In genomic region chr1:44721521-44722361, GRCh38 we compare ENCODE assay signal across 8 cellular contexts. TPM values are rescaled to one million over a fixed set of nuclear protein-coding genes. Genes with fewer than 3 reads are reported as not detected.
DNase-seq lines count a peak whose midpoint lies in the region; ATAC-seq and TF ChIP-seq lines count a peak whose summit lies in the region.

No MANE protein-coding gene starts in this region.

- peak overlapping the region; percentile 47 for H3K4me3 Mint-ChIP-seq in activated B cell treated with CpG ODN at 0.5 μM for 24 hours
- peak overlapping the region; percentile 56 for H3K4me3 Mint-ChIP-seq in stimulated activated naive CD8-positive, alpha-beta T cell treated with anti-CD3 and anti-CD28 coated beads, Interleukin-15, Interleukin-2, amounts not matched to agents 100 ng/mL and 50 ng/mL, for 24 hours

- CTCF ChIA-PET in activated B cell treated with CpG ODN at 0.5 μM for 24 hours (lab: Charles Lee) = interaction anchor here (0.6 to 1.5 kb wide), 9 partner anchors 9 to 582 kb away, joined by 3 to 21 read pairs (median 3); partner anchors contain the start of genes HECTD3 and RNU5D-1

- H3K4me1 Mint-ChIP-seq in activated B cell treated with CpG ODN at 0.5 μM for 24 hours = peaks cover 76% of the 10 kb centered on the region
- H3K4me1 Mint-ChIP-seq in stimulated activated naive CD8-positive, alpha-beta T cell treated with anti-CD3 and anti-CD28 coated beads, Interleukin-15, Interleukin-2, amounts not matched to agents 100 ng/mL and 50 ng/mL, for 24 hours (ENCODE audit: low read depth) = peaks cover 82% of the 10 kb centered on the region

- H3K27me3 ChIP-seq in dorsolateral prefrontal cortex = no peaks in the 10 kb centered on the region

- peak overlapping the region; percentile 99 for H3K27ac Mint-ChIP-seq in activated B cell treated with CpG ODN at 0.5 μM for 24 hours
- peak overlapping the region; percentile 98 for H3K27ac Mint-ChIP-seq in stimulated activated naive CD8-positive, alpha-beta T cell treated with anti-CD3 and anti-CD28 coated beads, Interleukin-15, Interleukin-2, amounts not matched to agents 100 ng/mL and 50 ng/mL, for 24 hours

- H3K9me3 ChIP-seq in mucosa of descending colon = no peaks in the 10 kb centered on the region

- TF ChIP-seq CTCF in AG10803 (conservative IDR thresholded peaks at IDR 0.05; ENCODE audit: low read length) (no peak), activated B cell treated with CpG ODN at 0.5 μM for 24 hours (IDR thresholded peaks at IDR 0.05) (no peak), dorsolateral prefrontal cortex (IDR thresholded peaks at IDR 0.05 in 54 of 56, conservative IDR thresholded peaks at IDR 0.05 in 2 of 56; ENCODE audit: low read depth in 1 of 56, partially characterized antibody in 56 of 56) (no peak), mucosa of descending colon (IDR thresholded peaks at IDR 0.05) (no peak)

- H3K36me3 ChIP-seq in mucosa of descending colon (ENCODE audit: low read depth) = no peaks in the 10 kb centered on the region

- no peaks in the 10 kb centered on the region for H3K9me3 Mint-ChIP-seq in activated B cell treated with CpG ODN at 0.5 μM for 24 hours
- H3K9me3 Mint-ChIP-seq in stimulated activated naive CD8-positive, alpha-beta T cell treated with anti-CD3 and anti-CD28 coated beads, Interleukin-15, Interleukin-2, amounts not matched to agents 100 ng/mL and 50 ng/mL, for 24 hours = no peaks in the 10 kb centered on the region

- H3K36me3 Mint-ChIP-seq in activated B cell treated with CpG ODN at 0.5 μM for 24 hours (ENCODE audit: low read depth) = no peaks in the 10 kb centered on the region
- H3K36me3 Mint-ChIP-seq in stimulated activated naive CD8-positive, alpha-beta T cell treated with anti-CD3 and anti-CD28 coated beads, Interleukin-15, Interleukin-2, amounts not matched to agents 100 ng/mL and 50 ng/mL, for 24 hours (ENCODE audit: low read depth) = peaks cover 8% of the 10 kb centered on the region

- POLR2A ChIA-PET in activated B cell treated with CpG ODN at 0.5 μM for 24 hours (lab: Charles Lee) = interaction anchor here (0.5 to 6.1 kb wide), 82 partner anchors 9 to 1996 kb away, joined by 3 to 516 read pairs (median 5); partner anchors contain the start of genes AKR1A1, ARMH1, BEST4 and BTBD19

- DNase-seq in AG10803 (ENCODE audit: low read depth) = peak; percentile 83
- peak; percentile 94 for DNase-seq in NCI-H2227 treated with DMSO at 0.1 percent for 48 hours (lab: John Stamatoyannopoulos, UW)
- DNase-seq in activated B cell treated with CpG ODN at 0.5 μM for 24 hours = peak; percentile 61
- DNase-seq in dorsolateral prefrontal cortex = peak in 4 of 10 donors; percentile 17 to 56 (median 36)
- DNase-seq in mucosa of descending colon = peak in 2 of 3 donors; percentile 47 to 80

- intact Hi-C loops in activated B cell treated with CpG ODN at 0.5 μM for 24 hours (cut with micrococcal nuclease) (loop anchor here (1.0 to 5.0 kb wide), 10 partner anchors 8 to 966 kb away; partner anchors contain the start of genes ARMH1, EIF2B3, GPBP1L1 and NASP), dorsolateral prefrontal cortex (cut with DNase I) (loop anchor here in 1 of 2 donors (10.0 kb wide), 1 partner anchor 293 kb away; the partner anchor contains the start of genes HECTD3 and UROD), mucosa of descending colon (cut with DNase I, micrococcal nuclease) (no loop called here)

- ATAC-seq in GM18873 (IDR thresholded peaks at IDR 0.05; ENCODE audit: low FRiP score, unreplicated experiment) = peak; percentile 55
- ATAC-seq in HG03060 (IDR thresholded peaks at IDR 0.05; ENCODE audit: low read depth, unreplicated experiment) = peak; percentile 66
- ATAC-seq in activated B cell treated with CpG ODN at 0.5 μM for 24 hours (ENCODE audit: low read depth) = peak; percentile 80
- ATAC-seq in mucosa of descending colon = peak; percentile 87

- no peaks in the 10 kb centered on the region for H3K27me3 Mint-ChIP-seq in activated B cell treated with CpG ODN at 0.5 μM for 24 hours
- no peaks in the 10 kb centered on the region for H3K27me3 Mint-ChIP-seq in stimulated activated naive CD8-positive, alpha-beta T cell treated with anti-CD3 and anti-CD28 coated beads, Interleukin-15, Interleukin-2, amounts not matched to agents 100 ng/mL and 50 ng/mL, for 24 hours

- H3K27ac ChIP-seq in dorsolateral prefrontal cortex = peak overlapping the region in 42 of 59 donors; percentile 1 to 77 (median 54)

- H3K4me3 ChIP-seq in AG10803 (ENCODE audit: low read length) (no peak overlapping the region), dorsolateral prefrontal cortex (peak overlapping the region in 1 of 59 donors; percentile 11), mucosa of descending colon (no peak overlapping the region)

- no peaks in the 10 kb centered on the region for H3K4me1 ChIP-seq in mucosa of descending colon (ENCODE audit: low read depth)

RNA-seq across cellular contexts. Expression of gene RNU5D-1, which starts 9.2 kb away (rescaled TPM):
- total RNA-seq in activated B cell treated with CpG ODN at 0.5 μM for 24 hours (not detected in 2 replicates), dorsolateral prefrontal cortex (not detected), mucosa of descending colon (10 to 100 TPM in 1 of 3 donors, not detected in 2; 15.9 TPM)

RNA-seq across cellular contexts. Expression of gene KIF2C, which starts 17.9 kb away (rescaled TPM):
- total RNA-seq in activated B cell treated with CpG ODN at 0.5 μM for 24 hours = 1.00 and 1.8 TPM in 2 replicates
- 1 to 10 TPM in 57 of 120 experiments, under 1 TPM in 63; 0.16 to 4.3 (median 0.91) TPM for total RNA-seq in dorsolateral prefrontal cortex
- total RNA-seq in mucosa of descending colon = 10 to 100 TPM in 1 of 3 donors, 1 to 10 TPM in 2; 2.7 to 15.0 (median 4.1) TPM

RNA-seq across cellular contexts. Expression of gene ARMH1, which starts 47.2 kb away (rescaled TPM):
- total RNA-seq in activated B cell treated with CpG ODN at 0.5 μM for 24 hours (18.1 and 19.9 TPM in 2 replicates), dorsolateral prefrontal cortex (10 to 100 TPM in 97 of 120 experiments, 1 to 10 TPM in 23; 5.2 to 28.0 (median 13.0) TPM), mucosa of descending colon (1 to 10 TPM; 1.7 to 4.1 (median 2.3) TPM)

RNA-seq across cellular contexts. Expression of gene TMEM53, which starts 47.5 kb away (rescaled TPM):
- total RNA-seq in activated B cell treated with CpG ODN at 0.5 μM for 24 hours (4.6 and 4.8 TPM in 2 replicates), dorsolateral prefrontal cortex (10 to 100 TPM in 78 of 120 experiments, 1 to 10 TPM in 42; 6.1 to 18.4 (median 11.0) TPM), mucosa of descending colon (10 to 100 TPM; 19.3 to 46.0 (median 36.6) TPM)

RNA-seq across cellular contexts. Expression of gene RPS8, which starts 53.6 kb away (rescaled TPM):
- total RNA-seq in activated B cell treated with CpG ODN at 0.5 μM for 24 hours (3,767 and 4,240 TPM in 2 replicates), dorsolateral prefrontal cortex (100 to 1,000 TPM; 313 to 628 (median 452) TPM), mucosa of descending colon (1,000 to 10,000 TPM; 1,308 to 1,364 (median 1,337) TPM)
